In the genomic region with DNA sequence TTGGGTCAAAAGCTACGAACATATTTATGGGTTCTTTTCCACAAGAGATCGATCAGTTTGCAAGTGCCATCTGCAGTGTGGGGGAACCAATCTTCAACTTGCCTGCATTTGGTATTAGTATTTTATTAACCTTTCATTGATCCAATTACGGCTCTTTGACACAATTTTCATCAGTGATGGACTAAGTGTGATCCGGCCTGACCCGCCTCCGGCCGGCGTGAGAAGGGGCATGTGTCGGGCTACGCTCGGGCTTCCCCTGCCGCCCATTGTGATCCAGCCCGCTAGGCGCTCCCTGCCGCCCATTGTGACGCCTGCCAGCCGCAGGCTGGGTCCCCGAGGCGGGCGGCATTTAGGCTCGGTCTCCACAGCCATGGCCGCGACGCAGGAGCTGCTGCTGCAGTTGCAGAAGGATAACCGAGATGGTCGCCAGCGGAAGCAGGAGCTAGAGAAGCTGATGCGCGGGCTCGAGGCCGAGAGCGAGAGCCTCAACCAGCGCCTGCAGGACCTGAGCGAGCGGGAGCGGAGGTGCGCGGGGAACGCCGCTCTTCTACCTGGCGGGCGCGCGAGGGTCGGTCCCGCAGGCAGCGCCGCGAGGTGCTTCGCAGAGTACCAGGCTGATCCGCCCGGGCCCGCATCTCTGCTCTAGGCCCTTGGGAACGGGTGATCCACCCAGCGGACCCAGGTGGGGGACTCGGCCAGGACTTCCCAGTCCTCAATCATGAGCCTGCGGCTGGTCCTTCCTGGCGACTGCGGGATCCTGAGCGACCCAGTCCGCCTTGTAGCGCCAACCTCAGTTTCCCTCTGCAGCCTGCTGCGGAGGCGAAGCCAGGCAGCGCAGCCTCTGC, we compare ENCODE assay signal across 8 cellular contexts. TPM values are rescaled to one million over a fixed set of nuclear protein-coding genes. Genes with fewer than 3 reads are reported as not detected.
DNase-seq lines count a peak whose midpoint lies in the region; ATAC-seq and TF ChIP-seq lines count a peak whose summit lies in the region.
"Not testable (repeated sequence)": the region's sequence is repeated elsewhere in the genome, so short reads cannot be mapped to it uniquely, and the experiment has no call there.

A gene (plus strand): TSS at position 51 of the 845 bp plus-strand sequence. CDS start 179 bp downstream, at position 230.

- H3K4me3 ChIP-seq in BJ (ENCODE audit: low read depth, low read length) = peak within 1 kb of the TSS; percentile 43
- peak within 1 kb of the TSS; percentile 8; the same call in 1 of the 2 replicates for H3K4me3 ChIP-seq in HAP-1
- peak within 1 kb of the TSS; percentile 69 for H3K4me3 ChIP-seq in OCI-LY3 (ENCODE audit: low read length)
- H3K4me3 ChIP-seq in heart right ventricle = peak within 1 kb of the TSS in 7 of 10 donors; percentile 25 to 54 (median 33)
- not testable (repeated sequence) for H3K4me3 ChIP-seq in osteoblast (ENCODE audit: insufficient read depth, low read length)

- H3K9me3 ChIP-seq in HAP-1; OCI-LY3 (ENCODE audit: insufficient read depth, low read length); heart right ventricle; osteoblast (ENCODE audit: low read depth, low read length): not testable (repeated sequence)

- H3K79me2 ChIP-seq in OCI-LY3 (ENCODE audit: low read length); osteoblast (ENCODE audit: insufficient read depth, low read length): not testable (repeated sequence)

- not testable (repeated sequence) for H3K27me3 ChIP-seq in BJ (ENCODE audit: control insufficient read depth, insufficient read depth, low read length); HAP-1 (ENCODE audit: low read depth); OCI-LY3 (ENCODE audit: low read depth, low read length); heart right ventricle; osteoblast (ENCODE audit: insufficient read depth, low read length)

- DNase-seq in BJ (ENCODE audit: low read depth); HAP-1 (ENCODE audit: low spot score in 2 of 2); heart right ventricle; osteoblast (ENCODE audit: insufficient read length, low spot score, missing footprints): not testable (repeated sequence)

- POLR2A ChIA-PET in BJ (lab: Charles Lee) = not testable (repeated sequence)

- not testable (repeated sequence) for H3K36me3 Mint-ChIP-seq in activated naive CD8-positive, alpha-beta T cell

- ATAC-seq in GM19351 (IDR thresholded peaks at IDR 0.05; ENCODE audit: unreplicated experiment) = peak; percentile 12
- peak; percentile 10 for ATAC-seq in HG03097 (IDR thresholded peaks at IDR 0.05; ENCODE audit: low FRiP score, unreplicated experiment)
- peak in 6 of 8 donors; percentile 18 to 51 (median 22) for ATAC-seq in heart right ventricle

- H3K9ac ChIP-seq in OCI-LY3 (ENCODE audit: low read length) = peak within 1 kb of the TSS; percentile 43; the same call in 1 of the 2 replicates

- intact Hi-C loops in heart right ventricle (cut with DNase I) = not testable (repeated sequence)

- H3K27ac Mint-ChIP-seq in activated naive CD8-positive, alpha-beta T cell = not testable (repeated sequence)

- not testable (repeated sequence) for TF ChIP-seq CTCF in BJ (IDR thresholded peaks at IDR 0.05; ENCODE audit: insufficient read depth, low read depth, low read length); OCI-LY3 (IDR thresholded peaks at IDR 0.05; ENCODE audit: low read depth, low read length); heart right ventricle (IDR thresholded peaks at IDR 0.05); osteoblast (IDR thresholded peaks at IDR 0.05; ENCODE audit: extremely low read depth, low read depth, low read length)

- H3K4me3 Mint-ChIP-seq in activated naive CD8-positive, alpha-beta T cell = peak within 1 kb of the TSS; percentile 70

- H3K4me2 ChIP-seq in OCI-LY3 (ENCODE audit: low read length) = peak within 1 kb of the TSS; percentile 39; the same call in 1 of the 2 replicates
- peak within 1 kb of the TSS; percentile 43 for H3K4me2 ChIP-seq in osteoblast (ENCODE audit: insufficient read depth, low read length)

- WGBS in heart right ventricle, 2 donors = no CpG with 5 or more reads among the region's 65 CpGs

- in situ Hi-C loops in HAP-1 (cut with MboI; ENCODE audit: low sequenced_read_pairs) = not testable (repeated sequence)

- not testable (repeated sequence) for H3K27me3 Mint-ChIP-seq in activated naive CD8-positive, alpha-beta T cell

- not testable (repeated sequence) for H3K36me3 ChIP-seq in BJ (ENCODE audit: control insufficient read depth, insufficient read depth, low read length); HAP-1 (replicated peaks); OCI-LY3 (replicated peaks; ENCODE audit: low read depth, low read length); heart right ventricle; osteoblast (ENCODE audit: insufficient read depth, low read length)

- not testable (repeated sequence) for H3K4me1 ChIP-seq in HAP-1; OCI-LY3 (ENCODE audit: low read length); heart right ventricle; osteoblast (ENCODE audit: insufficient read depth, low read length)

- not testable (repeated sequence) for H4K20me1 ChIP-seq in OCI-LY3 (ENCODE audit: insufficient read depth, low read length); osteoblast (ENCODE audit: insufficient read depth, low read length)

- not testable (repeated sequence) for H2AFZ ChIP-seq in OCI-LY3 (ENCODE audit: low read depth, low read length); osteoblast (ENCODE audit: low read length)

- CTCF ChIA-PET in BJ (lab: Yijun Ruan, JAX) = not testable (repeated sequence)

- H3K4me1 Mint-ChIP-seq in activated naive CD8-positive, alpha-beta T cell (ENCODE audit: low read depth) = not testable (repeated sequence)

- not testable (repeated sequence) for H3K9me3 Mint-ChIP-seq in activated naive CD8-positive, alpha-beta T cell (ENCODE audit: low read depth)

- H3K27ac ChIP-seq in OCI-LY3 (ENCODE audit: low read length) = peak within 1 kb of the TSS; percentile 65
- H3K27ac ChIP-seq in heart right ventricle = peak within 1 kb of the TSS in 1 of 10 donors; percentile 35
- not testable (repeated sequence) for H3K27ac ChIP-seq in osteoblast (ENCODE audit: low read depth, low read length)

RNA-seq across cellular contexts. Expression of the gene that starts here (rescaled TPM):
- polyA plus RNA-seq in BJ (2011; rRNA removed) = 0.44 and 1.6 TPM in 2 replicates
- polyA minus RNA-seq in BJ (2011; rRNA and poly(A)+ RNA removed) = 0.21 and 0.57 TPM in 2 replicates
- 1 to 10 TPM in 2 of 10 donors, under 1 TPM in 2, not detected in 6; 0.69 to 1.4 (median 0.93) TPM for total RNA-seq in heart right ventricle
- polyA plus RNA-seq in heart right ventricle = under 1 TPM in 1 of 2 donors, not detected in 1; 0.26 TPM
- 1.2 TPM in 1 of 2 replicates, not detected in the other for total RNA-seq in osteoblast
